1 cellular context compared by ENCODE assay signal in the genomic region with DNA sequence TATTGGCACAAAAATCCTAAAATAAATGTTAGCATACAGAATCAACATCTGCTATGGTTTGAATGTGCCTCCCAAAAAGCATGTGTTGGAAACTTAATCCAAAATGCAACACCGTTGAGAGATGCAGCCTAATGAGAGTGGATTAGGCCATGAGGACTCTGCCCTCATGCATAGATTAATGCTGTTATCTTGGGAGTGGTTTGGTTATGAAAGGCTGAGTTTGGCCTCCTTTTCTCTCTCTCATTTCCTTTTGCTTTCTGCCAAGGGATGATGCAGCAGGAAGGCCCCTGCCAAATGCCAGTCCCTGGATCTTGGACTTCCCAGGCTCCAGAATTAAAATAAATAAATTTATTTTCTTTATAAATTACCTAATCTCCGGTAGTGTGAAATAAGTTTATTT.
TF ChIP-seq lines count a peak whose summit lies in the region.

No MANE protein-coding gene starts in this region.

TF ChIP-seq in HepG2, 621 proteins besides CTCF, POLR2A, EP300 and RAD21:
- TF ChIP-seq ZNF501 (CRISPR knock-in tag; IDR thresholded peaks at IDR 0.05) (no peak), ZNF30 (CRISPR knock-in tag; IDR thresholded peaks at IDR 0.05) (no peak), ZIK1 (CRISPR knock-in tag; IDR thresholded peaks at IDR 0.05; ENCODE audit: borderline replicate concordance, low read depth) (no peak), ZNF282 (IDR thresholded peaks at IDR 0.05; ENCODE audit: partially characterized antibody) (no peak), RAD51 (IDR thresholded peaks at IDR 0.05; ENCODE audit: borderline replicate concordance) (no peak), HHEX (CRISPR knock-in tag; IDR thresholded peaks at IDR 0.05) (no peak)
TF ChIP-seq in HepG2: peak in this region for 0.
